Comparison of ENCODE assay signal across 9 cellular contexts in genomic region chr11:32435511-32435946, GRCh38. TPM values are rescaled to one million over a fixed set of nuclear protein-coding genes. Genes with fewer than 3 reads are reported as not detected.
DNase-seq lines count a peak whose midpoint lies in the region; ATAC-seq and TF ChIP-seq lines count a peak whose summit lies in the region.
"Had no signal": no experiment of that assay in that cellular context is flagged by ENCODE, and none has a peak within 500 bp of the region (broad histone marks: within the 10 kb centered on the region; RNA-seq: fewer than 3 reads in every experiment).

TSS of gene WT1 (minus strand) at chr11:32435539.

- POLR2A ChIA-PET in activated B cell treated with CpG ODN at 0.5 μM for 24 hours (lab: Charles Lee), result no interaction called here
- POLR2A ChIA-PET in CD8-positive, alpha-beta T cell (lab: Charles Lee), result no interaction called here

- H3K27ac ChIP-seq in iPS-18a (ENCODE audit: low read length) (no peak within 1 kb of the TSS), thymus (ENCODE audit: low read depth) (no peak within 1 kb of the TSS)
- H3K27ac ChIP-seq in CD8-positive, alpha-beta T cell (ENCODE audit: low read depth, low read length), result no peak within 1 kb of the TSS

- no peak for TF ChIP-seq CTCF in activated B cell treated with CpG ODN at 0.5 μM for 24 hours (IDR thresholded peaks at IDR 0.05)
- no peak for TF ChIP-seq CTCF in CD8-positive, alpha-beta T cell (IDR thresholded peaks at IDR 0.05)

- no peaks in the 10 kb centered on the region for H3K9me3 Mint-ChIP-seq in activated CD8-positive, alpha-beta memory T cell treated with anti-CD3 and anti-CD28 coated beads, Interleukin-2, amount 10 ng/mL, durations not matched to agents 7 days and 5 days (ENCODE audit: low read depth)
- no peaks in the 10 kb centered on the region for H3K9me3 Mint-ChIP-seq in activated B cell treated with CpG ODN at 0.5 μM for 24 hours
- H3K9me3 Mint-ChIP-seq in CD8-positive, alpha-beta T cell, result no peaks in the 10 kb centered on the region

- peaks cover 99% of the 10 kb centered on the region for H3K27me3 ChIP-seq in iPS-18a (ENCODE audit: control insufficient read depth, insufficient read depth, low read length)
- H3K27me3 ChIP-seq in thymus (ENCODE audit: control insufficient read depth, insufficient read depth), result peaks cover 89% of the 10 kb centered on the region
- peaks cover 11% of the 10 kb centered on the region for H3K27me3 ChIP-seq in CD8-positive, alpha-beta T cell (ENCODE audit: insufficient read depth, low read length)

- intact Hi-C loops in activated B cell treated with CpG ODN at 0.5 μM for 24 hours (cut with micrococcal nuclease), result loop anchor here (5.0 kb wide), 1 partner anchor 618 kb away; no protein-coding TSS in a partner anchor
- intact Hi-C loops in CD8-positive, alpha-beta T cell (cut with DNase I, micrococcal nuclease), result no loop called here

- no peaks in the 10 kb centered on the region for H3K9me3 ChIP-seq in iPS-18a (ENCODE audit: control insufficient read depth, low read depth, low read length)
- H3K9me3 ChIP-seq in thymus (ENCODE audit: control insufficient read depth), result peaks cover 3% of the 10 kb centered on the region
- no peaks in the 10 kb centered on the region for H3K9me3 ChIP-seq in CD8-positive, alpha-beta T cell (ENCODE audit: low read length)

- peaks cover 23% of the 10 kb centered on the region for H3K4me1 Mint-ChIP-seq in activated CD8-positive, alpha-beta memory T cell treated with anti-CD3 and anti-CD28 coated beads, Interleukin-2, amount 10 ng/mL, durations not matched to agents 7 days and 5 days
- H3K4me1 Mint-ChIP-seq in activated B cell treated with CpG ODN at 0.5 μM for 24 hours, result peaks cover 16% of the 10 kb centered on the region
- peaks cover 35% of the 10 kb centered on the region for H3K4me1 Mint-ChIP-seq in CD8-positive, alpha-beta T cell (ENCODE audit: low read depth)

- H3K9ac ChIP-seq in iPS-18a (ENCODE audit: low read length), result no peak within 1 kb of the TSS

- CTCF ChIA-PET in activated CD8-positive, alpha-beta memory T cell treated with anti-CD3 and anti-CD28 coated beads, Interleukin-2, amount 10 ng/mL, durations not matched to agents 7 days and 5 days (lab: Charles Lee), result no interaction called here
- CTCF ChIA-PET in activated B cell treated with CpG ODN at 0.5 μM for 24 hours (lab: Charles Lee), result no interaction called here
- CTCF ChIA-PET in CD8-positive, alpha-beta T cell (lab: Charles Lee), result no interaction called here

- DNase-seq in activated CD8-positive, alpha-beta memory T cell treated with anti-CD3 and anti-CD28 coated beads, Interleukin-2, amount 10 ng/mL, durations not matched to agents 7 days and 5 days, result no peak
- DNase-seq in activated CD8-positive, alpha-beta memory T cell treated with anti-CD3 and anti-CD28 coated beads, Interleukin-2, amount 50 U/mL, for 4 hours, result no peak
- DNase-seq in activated B cell treated with CpG ODN at 0.5 μM for 24 hours, result no peak
- no peak for DNase-seq in CD8-positive, alpha-beta T cell

- H3K4me1 ChIP-seq in iPS-18a (ENCODE audit: control insufficient read depth, low read depth, low read length) (peaks cover 28% of the 10 kb centered on the region), thymus (ENCODE audit: control insufficient read depth, insufficient read depth, low read length) (peaks cover 6% of the 10 kb centered on the region)
- H3K4me1 ChIP-seq in CD8-positive, alpha-beta T cell (ENCODE audit: insufficient read depth, low read length), result no peaks in the 10 kb centered on the region

- peak within 1 kb of the TSS; percentile 19 for H3K4me3 Mint-ChIP-seq in activated CD8-positive, alpha-beta memory T cell treated with anti-CD3 and anti-CD28 coated beads, Interleukin-2, amount 10 ng/mL, durations not matched to agents 7 days and 5 days
- H3K4me3 Mint-ChIP-seq in activated B cell treated with CpG ODN at 0.5 μM for 24 hours, result peak within 1 kb of the TSS; percentile 5
- no peak within 1 kb of the TSS for H3K4me3 Mint-ChIP-seq in CD8-positive, alpha-beta T cell

- H3K27ac Mint-ChIP-seq in activated CD8-positive, alpha-beta memory T cell treated with anti-CD3 and anti-CD28 coated beads, Interleukin-2, amount 10 ng/mL, durations not matched to agents 7 days and 5 days, result peak within 1 kb of the TSS; percentile 46
- no peak within 1 kb of the TSS for H3K27ac Mint-ChIP-seq in activated B cell treated with CpG ODN at 0.5 μM for 24 hours
- no peak within 1 kb of the TSS for H3K27ac Mint-ChIP-seq in CD8-positive, alpha-beta T cell

- 2% methylated on average over 25 of the region's 25 CpGs for WGBS in thymus

- H3K36me3 Mint-ChIP-seq in activated CD8-positive, alpha-beta memory T cell treated with anti-CD3 and anti-CD28 coated beads, Interleukin-2, amount 10 ng/mL, durations not matched to agents 7 days and 5 days, result peaks cover 2% of the 10 kb centered on the region
- H3K36me3 Mint-ChIP-seq in activated B cell treated with CpG ODN at 0.5 μM for 24 hours (ENCODE audit: low read depth), result no peaks in the 10 kb centered on the region
- no peaks in the 10 kb centered on the region for H3K36me3 Mint-ChIP-seq in CD8-positive, alpha-beta T cell

- no peak for ATAC-seq in activated CD8-positive, alpha-beta memory T cell treated with anti-CD3 and anti-CD28 coated beads, Interleukin-2, amount 10 ng/mL, durations not matched to agents 7 days and 5 days
- ATAC-seq in activated B cell treated with CpG ODN at 0.5 μM for 24 hours (ENCODE audit: low read depth), result no peak
- ATAC-seq in HG02970 (IDR thresholded peaks at IDR 0.05; ENCODE audit: low FRiP score, unreplicated experiment), result no peak
- no peak for ATAC-seq in CD8-positive, alpha-beta T cell
- no peak for ATAC-seq in HG02759 (IDR thresholded peaks at IDR 0.05; ENCODE audit: unreplicated experiment)

- H3K4me3 ChIP-seq in iPS-18a (ENCODE audit: low read length) (peak within 1 kb of the TSS; percentile 35), thymus (ENCODE audit: low read length) (peak within 1 kb of the TSS; percentile 17)
- H3K4me3 ChIP-seq in CD8-positive, alpha-beta T cell (ENCODE audit: low read depth, low read length), result no peak within 1 kb of the TSS

- H3K27me3 Mint-ChIP-seq in activated CD8-positive, alpha-beta memory T cell treated with anti-CD3 and anti-CD28 coated beads, Interleukin-2, amount 10 ng/mL, durations not matched to agents 7 days and 5 days, result peaks cover 90% of the 10 kb centered on the region
- H3K27me3 Mint-ChIP-seq in activated B cell treated with CpG ODN at 0.5 μM for 24 hours, result peaks cover 66% of the 10 kb centered on the region
- H3K27me3 Mint-ChIP-seq in CD8-positive, alpha-beta T cell (ENCODE audit: low read depth), result peaks cover 65% of the 10 kb centered on the region

- no peaks in the 10 kb centered on the region for H3K36me3 ChIP-seq in iPS-18a (ENCODE audit: control insufficient read depth, low read depth, low read length)
- H3K36me3 ChIP-seq in thymus (ENCODE audit: control insufficient read depth, insufficient read depth), result no peaks in the 10 kb centered on the region
- H3K36me3 ChIP-seq in CD8-positive, alpha-beta T cell (ENCODE audit: insufficient read depth, low read length), result no peaks in the 10 kb centered on the region

RNA-seq across cellular contexts. Expression of gene WT1, which starts in this region (rescaled TPM):
- total RNA-seq in activated CD8-positive, alpha-beta memory T cell treated with anti-CD3 and anti-CD28 coated beads, Interleukin-2, amount 10 ng/mL, durations not matched to agents 7 days and 5 days, result not detected
- not detected in 2 replicates for total RNA-seq in activated B cell treated with CpG ODN at 0.5 μM for 24 hours
- polyA plus RNA-seq in thymus, result 0.16 TPM
- not detected for total RNA-seq in CD8-positive, alpha-beta T cell
- total RNA-seq: bronchial epithelial cell had no signal
